Comparison of ENCODE assay signal across 8 cellular contexts in genomic region chr7:104231054-104232046, GRCh38. TPM values are rescaled to one million over a fixed set of nuclear protein-coding genes. Genes with fewer than 3 reads are reported as not detected.
A peak's percentile ranks its signal among the peaks of the same experiment; 100 is the strongest.
DNase-seq lines count a peak whose midpoint lies in the region; ATAC-seq and TF ChIP-seq lines count a peak whose summit lies in the region.

No MANE protein-coding gene starts in this region.

- H3K4me3 ChIP-seq in NB4 (ENCODE audit: low read depth, low read length) (no peak overlapping the region), body of pancreas (no peak overlapping the region)

- H3K36me3 ChIP-seq in body of pancreas (replicated peaks in 1 of 2; ENCODE audit: insufficient read depth in 1 of 2, low read depth in 2 of 2): no peaks in the 10 kb centered on the region

- H3K27ac ChIP-seq in body of pancreas: no peak overlapping the region

- DNase-seq in A172 (ENCODE audit: low spot score) (peak; percentile 52), NB4 (ENCODE audit: low read depth) (peak; percentile 65), SW480 (ENCODE audit: low spot score) (peak; percentile 82), body of pancreas (peak; percentile 45 to 56 (median 52)), iPS-NIHi7 (ENCODE audit: extremely low spot score) (peak; percentile 83)
- peak; percentile 32 to 38 for DNase-seq in stimulated activated CD4-positive, alpha-beta T cell treated with anti-CD3 and anti-CD28 coated beads, Interleukin-2, amount 100 ng/mL, for 24 hours

- intact Hi-C loops in body of pancreas (cut with DNase I): no loop called here

- ATAC-seq in HG02623 (IDR thresholded peaks at IDR 0.05; ENCODE audit: unreplicated experiment): peak; percentile 92
- ATAC-seq in body of pancreas: peak; percentile 74

- WGBS in body of pancreas, 2 donors: 18 to 22% methylated on average over 28 to 29 of the region's 29 CpGs

- peak; percentile 90 for TF ChIP-seq CTCF in GM12872 (IDR thresholded peaks at IDR 0.05; ENCODE audit: insufficient read depth, low read depth, low read length)
- peak; percentile 99 for TF ChIP-seq CTCF in NB4 (IDR thresholded peaks at IDR 0.05; ENCODE audit: low read depth, low read length)
- TF ChIP-seq CTCF in body of pancreas (IDR thresholded peaks at IDR 0.05): peak; percentile 57 to 77 (median 73)

- no peaks in the 10 kb centered on the region for H3K27me3 ChIP-seq in body of pancreas

- H3K9me3 ChIP-seq in body of pancreas: no peaks in the 10 kb centered on the region

- no peaks in the 10 kb centered on the region for H3K4me1 ChIP-seq in body of pancreas

- TF ChIP-seq POLR2A in NB4 (IDR thresholded peaks at IDR 0.05; ENCODE audit: extremely low read depth, insufficient read length): no peak
- no peak for TF ChIP-seq POLR2A in body of pancreas (IDR thresholded peaks at IDR 0.05)

RNA-seq across cellular contexts. Expression of gene ORC5, which starts 23.5 kb away (rescaled TPM):
- 28.3 and 30.4 TPM in 2 replicates for total RNA-seq in A172 (2014; rRNA removed; shearing (Covaris generic))
- 10 to 100 TPM; 12.9 to 17.6 TPM for total RNA-seq in body of pancreas
